37 cellular contexts compared by ENCODE assay signal in the genomic region with DNA sequence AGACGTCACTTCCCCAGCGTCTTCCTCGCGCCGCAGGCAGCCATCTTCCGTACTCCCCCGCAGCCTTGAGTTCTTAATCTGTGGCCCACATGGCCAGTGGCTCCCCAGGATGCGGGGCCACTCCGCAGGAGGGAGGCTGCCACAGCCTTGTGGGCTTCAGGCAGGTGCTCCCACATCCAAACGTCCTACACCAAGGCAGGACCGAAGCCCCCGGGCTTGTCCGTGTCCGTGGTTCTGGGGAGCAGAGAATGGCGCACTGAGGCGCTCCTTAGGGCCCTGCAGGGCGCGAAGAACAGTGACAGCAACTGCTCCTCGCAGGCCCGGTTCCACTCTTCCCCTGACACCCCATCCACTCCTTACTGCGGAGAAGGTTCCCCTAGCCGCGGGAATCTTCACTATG.
"Had no signal": no experiment of that assay in that cellular context is flagged by ENCODE, and none has a peak within 500 bp of the region (broad histone marks: within the 10 kb centered on the region; RNA-seq: fewer than 3 reads in every experiment).

No MANE protein-coding gene starts in this region.

- H3K27me3 ChIP-seq: brain microvascular endothelial cell, SJSA1 had no signal

- H3K4me1 Mint-ChIP-seq: activated CD4-positive, alpha-beta T cell treated with anti-CD3 and anti-CD28 coated beads, Interleukin-2, amount 10 ng/mL, durations not matched to agents 24 days and 14 days; activated naive CD8-positive, alpha-beta T cell treated with anti-CD3 and anti-CD28 coated beads for 36 hours; activated T-helper 17 cell treated with anti-CD3 and anti-CD28 coated beads, Interleukin-2, amount 50 U/mL, for 72 hours had no signal

- H3K27ac Mint-ChIP-seq: activated CD4-positive, alpha-beta T cell treated with anti-CD3 and anti-CD28 coated beads, Interleukin-2, amount 10 ng/mL, durations not matched to agents 24 days and 14 days; activated CD8-positive, alpha-beta T cell treated with anti-CD3 and anti-CD28 coated beads for 36 hours; activated naive CD8-positive, alpha-beta T cell treated with anti-CD3 and anti-CD28 coated beads for 36 hours; activated T-cell treated with anti-CD3 and anti-CD28 coated beads, Interleukin-2, amount 50 U/mL, for 72 hours; activated T-helper 17 cell treated with anti-CD3 and anti-CD28 coated beads, Interleukin-2, amount 50 U/mL, for 72 hours had no signal

- H3K27me3 Mint-ChIP-seq: activated CD4-positive, alpha-beta T cell treated with anti-CD3 and anti-CD28 coated beads, Interleukin-2, amount 10 ng/mL, durations not matched to agents 24 days and 14 days; activated CD8-positive, alpha-beta T cell treated with anti-CD3 and anti-CD28 coated beads for 36 hours had no signal

- H3K36me3 ChIP-seq: brain microvascular endothelial cell, SJSA1, WERI-Rb-1 had no signal

- H3K9ac ChIP-seq: KMS-11 had no signal

- H3K27ac ChIP-seq: brain microvascular endothelial cell, KMS-11, SJSA1, WERI-Rb-1 had no signal

- H3K4me3 ChIP-seq: SJSA1 had no signal

- H3K4me3 Mint-ChIP-seq: activated CD4-positive, alpha-beta T cell treated with anti-CD3 and anti-CD28 coated beads, Interleukin-2, amount 10 ng/mL, durations not matched to agents 24 days and 14 days; activated CD8-positive, alpha-beta T cell treated with anti-CD3 and anti-CD28 coated beads for 36 hours; activated naive CD8-positive, alpha-beta T cell treated with anti-CD3 and anti-CD28 coated beads for 36 hours; activated T-cell treated with anti-CD3 and anti-CD28 coated beads, Interleukin-2, amount 50 U/mL, for 72 hours; activated T-helper 17 cell treated with anti-CD3 and anti-CD28 coated beads, Interleukin-2, amount 50 U/mL, for 72 hours had no signal

- ATAC-seq: activated CD8-positive, alpha-beta T cell treated with anti-CD3 and anti-CD28 coated beads for 36 hours; activated T-cell treated with anti-CD3 and anti-CD28 coated beads, Interleukin-2, amount 50 U/mL, for 72 hours; activated T-helper 17 cell treated with anti-CD3 and anti-CD28 coated beads, Interleukin-2, amount 50 U/mL, for 72 hours; Panc1 had no signal

- H3K9me3 Mint-ChIP-seq: activated CD4-positive, alpha-beta T cell treated with anti-CD3 and anti-CD28 coated beads, Interleukin-2, amount 10 ng/mL, durations not matched to agents 24 days and 14 days; activated CD8-positive, alpha-beta T cell treated with anti-CD3 and anti-CD28 coated beads for 36 hours; activated naive CD8-positive, alpha-beta T cell treated with anti-CD3 and anti-CD28 coated beads for 36 hours; activated T-helper 17 cell treated with anti-CD3 and anti-CD28 coated beads, Interleukin-2, amount 50 U/mL, for 72 hours had no signal

- H3K36me3 Mint-ChIP-seq: activated naive CD8-positive, alpha-beta T cell treated with anti-CD3 and anti-CD28 coated beads for 36 hours had no signal

- H3K4me1 ChIP-seq: SJSA1 had no signal

- H3K4me2 ChIP-seq: KMS-11 had no signal

- H3K9me3 ChIP-seq: SJSA1 had no signal

- DNase-seq: activated CD4-positive, alpha-beta T cell treated with anti-CD3 and anti-CD28 coated beads for 1 hour; activated CD4-positive, alpha-beta T cell treated with anti-CD3 and anti-CD28 coated beads, Interleukin-2, amount 10 ng/mL, durations not matched to agents 24 days and 14 days; activated CD4-positive, alpha-beta T cell treated with anti-CD3 and anti-CD28 coated beads, Interleukin-2, amount 50 U/mL, for 4 hours; activated CD4-positive, CD25-positive, alpha-beta regulatory T cell; activated CD8-positive, alpha-beta T cell treated with anti-CD3 and anti-CD28 coated beads for 36 hours; activated effector memory CD4-positive, alpha-beta T cell treated with anti-CD3 and anti-CD28 coated beads, Interleukin-2, amount 50 U/mL, for 16 hours; activated naive CD4-positive, alpha-beta T cell; activated naive CD4-positive, alpha-beta T cell treated with anti-CD3 and anti-CD28 coated beads, Interleukin-2, amount 50 U/mL, for 16 hours; activated naive CD8-positive, alpha-beta T cell treated with anti-CD3 and anti-CD28 coated beads for 36 hours; activated T-cell treated with anti-CD3 and anti-CD28 coated beads, Interleukin-2, amount 50 U/mL, for 1 hour; activated T-cell treated with anti-CD3 and anti-CD28 coated beads, Interleukin-2, amount 50 U/mL, for 72 hours; amniotic stem cell; brain microvascular endothelial cell; central memory CD4-positive, alpha-beta T cell; MM.1S; MV-4-11; NCI-H1092 treated with DMSO at 0.1 percent for 48 hours; NCI-H1417; NCI-H146; NCI-H187; NCI-H2029 treated with DMSO at 0.1 percent for 48 hours; NCI-H2107; NCI-H2171 treated with DMSO at 0.1 percent for 48 hours; NCI-H226; NCI-H446 treated with DMSO at 0.1 percent for 48 hours; NCI-H524; NCI-H69; SHP77 treated with DMSO at 0.1 percent for 48 hours; SW 1271; T-helper 1 cell; T-helper 2 cell; T-helper 9 cell; WERI-Rb-1 had no signal
